10 cellular contexts compared by ENCODE assay signal in genomic region chr3:15284121-15284889, GRCh38. TPM values are rescaled to one million over a fixed set of nuclear protein-coding genes. Genes with fewer than 3 reads are reported as not detected.
DNase-seq lines count a peak whose midpoint lies in the region; ATAC-seq, FAIRE-seq and TF ChIP-seq lines count a peak whose summit lies in the region.
"Had no signal": no experiment of that assay in that cellular context is flagged by ENCODE, and none has a peak within 500 bp of the region (broad histone marks: within the 10 kb centered on the region; RNA-seq: fewer than 3 reads in every experiment).

No MANE protein-coding gene starts in this region.

- CTCF ChIA-PET in activated B cell treated with CpG ODN at 0.5 μM for 24 hours (lab: Charles Lee), result interaction anchor here (0.8 to 1.2 kb wide), 4 partner anchors 11 to 48 kb away, joined by 3 to 6 read pairs (median 3); partner anchors contain the start of gene SH3BP5

- no peak for TF ChIP-seq CTCF in activated B cell treated with CpG ODN at 0.5 μM for 24 hours (IDR thresholded peaks at IDR 0.05)

- H3K4me1 Mint-ChIP-seq in activated B cell treated with CpG ODN at 0.5 μM for 24 hours (peaks cover 97% of the 10 kb centered on the region), naive B cell (peaks cover 65 to 98% (median 89%) of the 10 kb centered on the region in 3 donors)

- H3K27me3 Mint-ChIP-seq in activated B cell treated with CpG ODN at 0.5 μM for 24 hours, result no peaks in the 10 kb centered on the region
- no peaks in the 10 kb centered on the region for H3K27me3 Mint-ChIP-seq in naive B cell

- no peak for FAIRE-seq in HTR-8/SVneo (lab: Jason Lieb, UNC)

- H3K9me3 Mint-ChIP-seq in activated B cell treated with CpG ODN at 0.5 μM for 24 hours (no peaks in the 10 kb centered on the region), naive B cell (no peaks in the 10 kb centered on the region)

- ATAC-seq in activated B cell treated with CpG ODN at 0.5 μM for 24 hours (ENCODE audit: low read depth), result peak; percentile 63
- ATAC-seq in naive B cell (ENCODE audit: low read depth in 2 of 2), result peak; percentile 32 to 42

- peak; percentile 18 for DNase-seq in EL
- DNase-seq in NCI-H187 (lab: John Stamatoyannopoulos, UW), result peak; percentile 40 to 83
- no peak for DNase-seq in activated B cell treated with CpG ODN at 0.5 μM for 24 hours
- DNase-seq in naive B cell, result no peak
- DNase-seq in HTR-8/SVneo (ENCODE audit: insufficient read length, low spot score), result no peak
- DNase-seq in HT-29 (ENCODE audit: low spot score), result no peak
- DNase-seq in Kasumi-1 (lab: John Stamatoyannopoulos, UW), result no peak
- no peak for DNase-seq in DMS114 treated with DMSO at 0.1 percent for 48 hours (lab: John Stamatoyannopoulos, UW; ENCODE audit: unreplicated experiment)
- DNase-seq: activated CD4-positive, alpha-beta T cell treated with anti-CD3 and anti-CD28 coated beads, Interleukin-2, amount 50 U/mL, for 1 hour; stomach had no signal

- intact Hi-C loops in activated B cell treated with CpG ODN at 0.5 μM for 24 hours (cut with micrococcal nuclease), result loop anchor here (1.0 kb wide), 1 partner anchor 12 kb away; no protein-coding TSS in a partner anchor

- H3K4me3 Mint-ChIP-seq in activated B cell treated with CpG ODN at 0.5 μM for 24 hours, result peak overlapping the region; percentile 58
- H3K4me3 Mint-ChIP-seq in naive B cell, result peak overlapping the region in 7 of 8 donors; percentile 2 to 78 (median 53)

- POLR2A ChIA-PET in activated B cell treated with CpG ODN at 0.5 μM for 24 hours (lab: Charles Lee), result interaction anchor here (0.7 to 2.6 kb wide), 7 partner anchors 9 to 83 kb away, joined by 3 to 6 read pairs (median 3); no protein-coding TSS in a partner anchor

- H3K36me3 Mint-ChIP-seq in activated B cell treated with CpG ODN at 0.5 μM for 24 hours (ENCODE audit: low read depth) (peaks cover 59% of the 10 kb centered on the region), naive B cell (peaks cover 12 to 16% of the 10 kb centered on the region in 2 donors)

- H3K27ac Mint-ChIP-seq in activated B cell treated with CpG ODN at 0.5 μM for 24 hours (peak overlapping the region; percentile 68), naive B cell (peak overlapping the region in 5 of 6 donors; percentile 12 to 86 (median 60))

RNA-seq across cellular contexts. Expression of gene SH3BP5, which starts 48.1 kb away (rescaled TPM):
- total RNA-seq in activated B cell treated with CpG ODN at 0.5 μM for 24 hours, result 60.5 and 66.0 TPM in 2 replicates
- polyA plus RNA-seq in naive B cell (ENCODE audit: low read depth in 6 of 6), result 100 to 1,000 TPM in 5 of 6 donors, 10 to 100 TPM in 1; 71.3 to 177 (median 131) TPM
- total RNA-seq in HT-29 (2014; rRNA removed; shearing (Covaris generic)), result 0.99 and 1.5 TPM in 2 replicates

Comparison
In these comparisons a context has a peak if more than half of its experiments do, and no peak if none do; other contexts are left out.
1. DNase-seq: peak in EL (single experiment) and NCI-H187 (2 of 2); none in activated B cell treated with CpG ODN at 0.5 μM for 24 hours (single experiment), naive B cell (single experiment), HTR-8/SVneo (single experiment), HT-29 (single experiment), Kasumi-1 (0 of 2) and DMS114 treated with DMSO at 0.1 percent for 48 hours (single experiment).
2. RNA of gene SH3BP5, which starts 48.1 kb away (total RNA-seq): 60.5 to 66.0 TPM in activated B cell treated with CpG ODN at 0.5 μM for 24 hours; 0.99 to 1.5 TPM in HT-29; every median in the first group is over 10 times any median in the second.